Comparison of ENCODE assay signal across 2 cellular contexts in the genomic region with DNA sequence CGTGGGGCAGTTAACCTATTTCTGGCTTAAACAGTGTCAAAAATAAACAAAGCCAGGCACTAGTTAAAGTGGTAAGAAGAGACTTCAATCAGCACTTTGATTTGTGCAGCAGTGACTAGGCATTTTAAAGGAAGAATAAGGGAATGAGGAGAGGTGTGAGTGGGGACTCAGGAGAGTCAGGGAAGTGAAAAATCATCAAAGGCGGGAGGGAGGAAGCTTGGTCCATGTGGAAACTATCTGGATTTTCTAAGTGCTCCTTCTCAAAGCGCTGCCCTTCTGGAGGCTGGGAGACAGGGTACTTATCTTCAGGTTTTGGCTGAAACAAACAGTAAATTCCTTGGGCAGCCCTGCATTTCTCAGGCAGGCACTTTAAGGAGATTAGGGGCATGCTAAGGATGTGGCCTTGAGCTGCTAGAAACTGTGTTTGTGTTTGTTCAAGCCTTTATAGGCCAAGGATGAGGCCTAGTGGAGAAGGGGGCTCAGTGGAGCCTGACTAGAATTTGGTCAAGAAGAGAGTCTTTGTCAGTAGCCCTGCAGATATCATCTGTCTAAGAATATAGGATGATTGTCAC.
A peak's percentile ranks its signal among the peaks of the same experiment; 100 is the strongest.
TF ChIP-seq lines count a peak whose summit lies in the region.

No MANE protein-coding gene starts in this region.

TF ChIP-seq in A549, 52 proteins besides CTCF, POLR2A, EP300 and RAD21:
- TF ChIP-seq HOXB13 (CRISPR knock-in tag; IDR thresholded peaks at IDR 0.05; ENCODE audit: low read depth) (0 out of 2 replicates have a peak, but pooled peaks have one; percentile 48), FOSB (CRISPR knock-in tag; IDR thresholded peaks at IDR 0.05) (peak; percentile 42; the same call in 1 of the 2 replicates), RNF2 (IDR thresholded peaks at IDR 0.05; ENCODE audit: borderline replicate concordance, low read depth) (no peak), ZSCAN20 (CRISPR knock-in tag; IDR thresholded peaks at IDR 0.05) (0 out of 2 replicates have a peak, but pooled peaks have one; percentile 31), MAFK (IDR thresholded peaks at IDR 0.05; ENCODE audit: partially characterized antibody) (peak; percentile 94), ZNF302 (CRISPR knock-in tag; IDR thresholded peaks at IDR 0.05) (0 out of 2 replicates have a peak, but pooled peaks have one; percentile 50), HOXA7 (CRISPR knock-in tag; IDR thresholded peaks at IDR 0.05) (peak; percentile 12; the same call in 1 of the 2 replicates), ZFP36 (IDR thresholded peaks at IDR 0.05; ENCODE audit: borderline replicate concordance, partially characterized antibody) (no peak), MAZ (IDR thresholded peaks at IDR 0.05; ENCODE audit: borderline replicate concordance, low read depth, low read length) (no peak), NFE2L2 (conservative IDR thresholded peaks at IDR 0.05; ENCODE audit: low read length) (peak; percentile 53; the same call in 1 of the 2 replicates), HOXB5 (CRISPR knock-in tag; IDR thresholded peaks at IDR 0.05) (peak; percentile 69; the same call in 1 of the 2 replicates), ESRRA (IDR thresholded peaks at IDR 0.05; ENCODE audit: borderline replicate concordance, low read length) (no peak), PHF8 (IDR thresholded peaks at IDR 0.05; ENCODE audit: borderline replicate concordance, low read depth) (no peak), GATA3 (IDR thresholded peaks at IDR 0.05; ENCODE audit: borderline replicate concordance) (no peak), NPAS2 (CRISPR knock-in tag; IDR thresholded peaks at IDR 0.05; ENCODE audit: borderline replicate concordance) (no peak)
- TF ChIP-seq, protein P1, sequence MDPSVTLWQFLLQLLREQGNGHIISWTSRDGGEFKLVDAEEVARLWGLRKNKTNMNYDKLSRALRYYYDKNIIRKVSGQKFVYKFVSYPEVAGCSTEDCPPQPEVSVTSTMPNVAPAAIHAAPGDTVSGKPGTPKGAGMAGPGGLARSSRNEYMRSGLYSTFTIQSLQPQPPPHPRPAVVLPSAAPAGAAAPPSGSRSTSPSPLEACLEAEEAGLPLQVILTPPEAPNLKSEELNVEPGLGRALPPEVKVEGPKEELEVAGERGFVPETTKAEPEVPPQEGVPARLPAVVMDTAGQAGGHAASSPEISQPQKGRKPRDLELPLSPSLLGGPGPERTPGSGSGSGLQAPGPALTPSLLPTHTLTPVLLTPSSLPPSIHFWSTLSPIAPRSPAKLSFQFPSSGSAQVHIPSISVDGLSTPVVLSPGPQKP (IDR thresholded peaks at IDR 0.05; ENCODE audit: low read depth, low read length) = no peak
- TF ChIP-seq, protein P2, sequence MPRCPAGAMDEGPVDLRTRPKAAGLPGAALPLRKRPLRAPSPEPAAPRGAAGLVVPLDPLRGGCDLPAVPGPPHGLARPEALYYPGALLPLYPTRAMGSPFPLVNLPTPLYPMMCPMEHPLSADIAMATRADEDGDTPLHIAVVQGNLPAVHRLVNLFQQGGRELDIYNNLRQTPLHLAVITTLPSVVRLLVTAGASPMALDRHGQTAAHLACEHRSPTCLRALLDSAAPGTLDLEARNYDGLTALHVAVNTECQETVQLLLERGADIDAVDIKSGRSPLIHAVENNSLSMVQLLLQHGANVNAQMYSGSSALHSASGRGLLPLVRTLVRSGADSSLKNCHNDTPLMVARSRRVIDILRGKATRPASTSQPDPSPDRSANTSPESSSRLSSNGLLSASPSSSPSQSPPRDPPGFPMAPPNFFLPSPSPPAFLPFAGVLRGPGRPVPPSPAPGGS (IDR thresholded peaks at IDR 0.05) = no peak
- TF ChIP-seq, protein P3, sequence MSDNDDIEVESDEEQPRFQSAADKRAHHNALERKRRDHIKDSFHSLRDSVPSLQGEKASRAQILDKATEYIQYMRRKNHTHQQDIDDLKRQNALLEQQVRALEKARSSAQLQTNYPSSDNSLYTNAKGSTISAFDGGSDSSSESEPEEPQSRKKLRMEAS (IDR thresholded peaks at IDR 0.05) = peak; percentile 28; the same call in 1 of the 2 replicates
- TF ChIP-seq, protein P4, sequence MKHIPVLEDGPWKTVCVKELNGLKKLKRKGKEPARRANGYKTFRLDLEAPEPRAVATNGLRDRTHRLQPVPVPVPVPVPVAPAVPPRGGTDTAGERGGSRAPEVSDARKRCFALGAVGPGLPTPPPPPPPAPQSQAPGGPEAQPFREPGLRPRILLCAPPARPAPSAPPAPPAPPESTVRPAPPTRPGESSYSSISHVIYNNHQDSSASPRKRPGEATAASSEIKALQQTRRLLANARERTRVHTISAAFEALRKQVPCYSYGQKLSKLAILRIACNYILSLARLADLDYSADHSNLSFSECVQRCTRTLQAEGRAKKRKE (CRISPR knock-in tag; IDR thresholded peaks at IDR 0.05; ENCODE audit: low read depth) = peak; percentile 51; the same call in 1 of the 2 replicates

TF ChIP-seq in H1, 55 proteins besides CTCF, POLR2A, EP300 and RAD21:
- TF ChIP-seq CBX8 (IDR thresholded peaks at IDR 0.05; ENCODE audit: borderline replicate concordance, low read depth, low read length) = no peak
- TF ChIP-seq POLR2AphosphoS5 (IDR thresholded peaks at IDR 0.05; ENCODE audit: low read depth, low read length) = peak; percentile 61
- TF ChIP-seq, protein P5, sequence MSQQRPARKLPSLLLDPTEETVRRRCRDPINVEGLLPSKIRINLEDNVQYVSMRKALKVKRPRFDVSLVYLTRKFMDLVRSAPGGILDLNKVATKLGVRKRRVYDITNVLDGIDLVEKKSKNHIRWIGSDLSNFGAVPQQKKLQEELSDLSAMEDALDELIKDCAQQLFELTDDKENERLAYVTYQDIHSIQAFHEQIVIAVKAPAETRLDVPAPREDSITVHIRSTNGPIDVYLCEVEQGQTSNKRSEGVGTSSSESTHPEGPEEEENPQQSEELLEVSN (IDR thresholded peaks at IDR 0.05) = peak; percentile 38; the same call in 1 of the 2 replicates
